In the genomic region with DNA sequence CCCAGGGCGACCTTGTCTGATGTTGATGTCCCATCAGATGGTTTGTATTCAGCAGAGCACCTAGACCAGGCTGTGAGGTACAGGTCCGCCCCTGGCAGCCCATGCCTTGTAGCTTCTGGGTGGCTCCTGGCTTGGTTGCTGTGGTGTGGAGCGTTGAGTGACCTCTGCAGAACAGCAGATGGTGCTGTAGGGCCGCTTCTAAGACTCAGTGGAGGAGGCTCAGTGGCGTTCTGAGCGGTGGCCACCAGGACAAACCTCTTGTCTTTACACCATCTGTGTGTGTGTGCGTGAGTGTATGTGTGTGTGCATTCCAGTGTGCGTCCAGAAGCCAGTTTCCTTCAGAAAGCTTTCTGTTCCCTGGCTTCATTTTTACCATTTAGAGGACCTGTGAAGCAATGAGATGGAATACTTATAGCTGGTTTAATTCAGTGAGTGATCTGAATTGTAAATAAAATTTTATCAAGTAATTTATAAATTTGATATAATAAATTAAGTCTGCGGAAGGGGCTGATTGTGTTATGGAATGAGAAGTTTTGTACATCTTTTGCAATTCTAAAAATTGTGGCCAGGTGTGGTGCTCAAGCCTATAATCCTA, we compare ENCODE assay signal across 1 cellular context.
TF ChIP-seq lines count a peak whose summit lies in the region.

No MANE protein-coding gene starts in this region.

TF ChIP-seq in K562, 482 proteins besides CTCF, POLR2A, EP300 and RAD21 (continued from another document):
- TF ChIP-seq CBX3 (IDR thresholded peaks at IDR 0.05; ENCODE audit: borderline replicate concordance in 1 of 2, low read length in 2 of 2) (no peak), MYNN (IDR thresholded peaks at IDR 0.05) (0 out of 2 replicates have a peak, but pooled peaks have one; percentile 45), MYNN (CRISPR knock-in tag; IDR thresholded peaks at IDR 0.05) (no peak), YY1 (IDR thresholded peaks at IDR 0.05; ENCODE audit: borderline replicate concordance in 1 of 3, control insufficient read depth in 1 of 3, extremely low read depth in 1 of 3, insufficient read depth in 3 of 3, insufficient read length in 1 of 3, insufficient replicate concordance in 2 of 3, low read depth in 1 of 3, low read length in 2 of 3) (no peak), C11orf30 (IDR thresholded peaks at IDR 0.05; ENCODE audit: low read depth) (no peak), HLTF (IDR thresholded peaks at IDR 0.05) (no peak), RBM39 (optimal IDR thresholded peaks at IDR 0.05; ENCODE audit: low read depth, low read length) (no peak), NUFIP1 (IDR thresholded peaks at IDR 0.05; ENCODE audit: partially characterized antibody) (no peak), DACH1 (IDR thresholded peaks at IDR 0.05; ENCODE audit: partially characterized antibody) (no peak), ZNF274 (IDR thresholded peaks at IDR 0.05; ENCODE audit: borderline replicate concordance, low read depth, low read length) (no peak), ARID2 (IDR thresholded peaks at IDR 0.05) (peak; percentile 93; the same call in 1 of the 2 replicates), LCOR (CRISPR knock-in tag; IDR thresholded peaks at IDR 0.05) (no peak), ZNF780A (CRISPR knock-in tag; IDR thresholded peaks at IDR 0.05) (no peak), HNRNPUL1 (IDR thresholded peaks at IDR 0.05; ENCODE audit: low read length) (no peak), CREB1 (IDR thresholded peaks at IDR 0.05) (no peak), CREB1 (CRISPR knock-in tag; IDR thresholded peaks at IDR 0.05) (peak; percentile 62; the same call in 1 of the 2 replicates)
- TF ChIP-seq, protein P1, sequence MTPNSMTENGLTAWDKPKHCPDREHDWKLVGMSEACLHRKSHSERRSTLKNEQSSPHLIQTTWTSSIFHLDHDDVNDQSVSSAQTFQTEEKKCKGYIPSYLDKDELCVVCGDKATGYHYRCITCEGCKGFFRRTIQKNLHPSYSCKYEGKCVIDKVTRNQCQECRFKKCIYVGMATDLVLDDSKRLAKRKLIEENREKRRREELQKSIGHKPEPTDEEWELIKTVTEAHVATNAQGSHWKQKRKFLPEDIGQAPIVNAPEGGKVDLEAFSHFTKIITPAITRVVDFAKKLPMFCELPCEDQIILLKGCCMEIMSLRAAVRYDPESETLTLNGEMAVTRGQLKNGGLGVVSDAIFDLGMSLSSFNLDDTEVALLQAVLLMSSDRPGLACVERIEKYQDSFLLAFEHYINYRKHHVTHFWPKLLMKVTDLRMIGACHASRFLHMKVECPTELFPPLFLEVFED (CRISPR knock-in tag; conservative IDR thresholded peaks at IDR 0.05) = 0 out of 2 replicates have a peak, but pooled peaks have one; percentile 41
- TF ChIP-seq, protein P2, sequence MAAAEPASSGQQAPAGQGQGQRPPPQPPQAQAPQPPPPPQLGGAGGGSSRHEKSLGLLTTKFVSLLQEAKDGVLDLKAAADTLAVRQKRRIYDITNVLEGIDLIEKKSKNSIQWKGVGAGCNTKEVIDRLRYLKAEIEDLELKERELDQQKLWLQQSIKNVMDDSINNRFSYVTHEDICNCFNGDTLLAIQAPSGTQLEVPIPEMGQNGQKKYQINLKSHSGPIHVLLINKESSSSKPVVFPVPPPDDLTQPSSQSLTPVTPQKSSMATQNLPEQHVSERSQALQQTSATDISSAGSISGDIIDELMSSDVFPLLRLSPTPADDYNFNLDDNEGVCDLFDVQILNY (CRISPR knock-in tag; IDR thresholded peaks at IDR 0.05) = no peak
TF ChIP-seq in K562: peak in this region for 40.
